30 cellular contexts compared by ENCODE assay signal in genomic region chr18:41617592-41617991, GRCh38.
"Had no signal": no experiment of that assay in that cellular context is flagged by ENCODE, and none has a peak within 500 bp of the region (broad histone marks: within the 10 kb centered on the region; RNA-seq: fewer than 3 reads in every experiment).

No MANE protein-coding gene starts in this region.

- H3K36me3 ChIP-seq: gastrocnemius medialis, heart left ventricle, left lung, prostate gland, right atrium auricular region, suprapubic skin, transverse colon, vagina had no signal

- H3K9me3 Mint-ChIP-seq: dendritic cell treated with granulocyte-macrophage colony-stimulating factor and Interleukin-4, amounts not matched to agents 40 ng/mL and 50 ng/mL, for 4 days; endodermal cell; mesothelial cell of epicardium; nephron; stimulated activated naive CD8-positive, alpha-beta T cell treated with anti-CD3 and anti-CD28 coated beads, Interleukin-15, amount 100 ng/mL, for 72 hours had no signal

- ATAC-seq: esophagus mucosa; gastrocnemius medialis; heart left ventricle; left lung; mucosa of descending colon; sciatic nerve; stimulated activated naive CD8-positive, alpha-beta T cell treated with anti-CD3 and anti-CD28 coated beads, Interleukin-15, amount 100 ng/mL, for 72 hours had no signal

- H3K4me1 ChIP-seq: gastrocnemius medialis, heart left ventricle, left lung, prostate gland, right atrium auricular region, suprapubic skin, transverse colon, vagina had no signal

- H3K4me3 ChIP-seq: gastrocnemius medialis, heart left ventricle, hepatocyte, left lung, mucosa of descending colon, prostate gland, right atrium auricular region, smooth muscle cell, suprapubic skin, transverse colon, vagina had no signal

- H3K4me1 Mint-ChIP-seq: naive B cell; stimulated activated naive CD8-positive, alpha-beta T cell treated with anti-CD3 and anti-CD28 coated beads, Interleukin-15, amount 100 ng/mL, for 72 hours had no signal

- H3K9me3 ChIP-seq: gastrocnemius medialis, heart left ventricle, left lung, mucosa of descending colon, prostate gland, right atrium auricular region, suprapubic skin, transverse colon, vagina had no signal

- DNase-seq: effector CD8-positive, alpha-beta T cell; endodermal cell; foreskin fibroblast; gastrocnemius medialis; heart left ventricle; kidney; left lung; mesenchymal stem cell; mucosa of descending colon; naive B cell; nucleus accumbens; stimulated activated CD4-positive, alpha-beta T cell treated with anti-CD3 and anti-CD28 coated beads, Interleukin-12 subunit alpha, Interleukin-12 subunit beta, amount 100 ng/mL, for 4 hours; stimulated activated CD4-positive, alpha-beta T cell treated with anti-CD3 and anti-CD28 coated beads, Interleukin-1b, Interleukin-23, amount 100 ng/mL, for 48 hours; stimulated activated CD4-positive, alpha-beta T cell treated with anti-CD3 and anti-CD28 coated beads, Interleukin-4, amount 100 ng/mL, for 1 hour; stimulated activated CD8-positive, alpha-beta memory T cell treated with anti-CD3 and anti-CD28 coated beads, Interleukin-4, amount 100 ng/mL, for 48 hours; stimulated activated naive CD4-positive, alpha-beta T cell; stimulated activated naive CD8-positive, alpha-beta T cell treated with anti-CD3 and anti-CD28 coated beads, Interleukin-15, amount 100 ng/mL, for 72 hours; transverse colon had no signal

- H3K79me2 ChIP-seq: hepatocyte had no signal

- H2AFZ ChIP-seq: hepatocyte had no signal

- H3K27me3 ChIP-seq: gastrocnemius medialis, heart left ventricle, hepatocyte, left lung, right atrium auricular region, suprapubic skin, transverse colon, vagina had no signal

- H3K4me3 Mint-ChIP-seq: dendritic cell treated with granulocyte-macrophage colony-stimulating factor and Interleukin-4, amounts not matched to agents 40 ng/mL and 50 ng/mL, for 4 days; endodermal cell; mesothelial cell of epicardium; naive B cell; nephron; stimulated activated naive CD8-positive, alpha-beta T cell treated with anti-CD3 and anti-CD28 coated beads, Interleukin-15, amount 100 ng/mL, for 72 hours had no signal

- H3K4me2 ChIP-seq: hepatocyte, smooth muscle cell had no signal

- H3K27me3 Mint-ChIP-seq: dendritic cell treated with granulocyte-macrophage colony-stimulating factor and Interleukin-4, amounts not matched to agents 40 ng/mL and 50 ng/mL, for 4 days; naive B cell; stimulated activated naive CD8-positive, alpha-beta T cell treated with anti-CD3 and anti-CD28 coated beads, Interleukin-15, amount 100 ng/mL, for 72 hours had no signal

- H3K36me3 Mint-ChIP-seq: naive B cell had no signal

- H3K27ac ChIP-seq: epithelial cell of prostate, gastrocnemius medialis, heart left ventricle, hepatocyte, left lung, prostate gland, right atrium auricular region, suprapubic skin, transverse colon, vagina had no signal

- H3K27ac Mint-ChIP-seq: dendritic cell treated with granulocyte-macrophage colony-stimulating factor and Interleukin-4, amounts not matched to agents 40 ng/mL and 50 ng/mL, for 4 days; endodermal cell; mesothelial cell of epicardium; naive B cell; nephron; stimulated activated naive CD8-positive, alpha-beta T cell treated with anti-CD3 and anti-CD28 coated beads, Interleukin-15, amount 100 ng/mL, for 72 hours had no signal
